In genomic region chr14:106556665-106557289, GRCh38 we compare ENCODE assay signal across 8 cellular contexts.
DNase-seq lines count a peak whose midpoint lies in the region; ATAC-seq, FAIRE-seq and TF ChIP-seq lines count a peak whose summit lies in the region.

No MANE protein-coding gene starts in this region.

- DNase-seq in H54 (ENCODE audit: insufficient read length, low spot score) (peak; percentile 16), NCI-H748 treated with DMSO at 0.1 percent for 48 hours (lab: John Stamatoyannopoulos, UW) (peak; percentile 20), activated T-cell treated with anti-CD3 and anti-CD28 coated beads for 1 hour (ENCODE audit: low read depth) (peak; percentile 75), kidney (peak; percentile 64), tibial artery (no peak), HCEC 1CT (no peak)
- peak; percentile 31 to 63 for DNase-seq in stimulated activated CD8-positive, alpha-beta memory T cell treated with anti-CD3 and anti-CD28 coated beads, Interleukin-7, amount 100 ng/mL, for 48 hours (ENCODE audit: extremely low read depth in 1 of 2, low read depth in 1 of 2)

- no peak overlapping the region for H3K4me3 ChIP-seq in kidney (ENCODE audit: low read length in 2 of 2)
- H3K4me3 ChIP-seq in tibial artery, result no peak overlapping the region

- intact Hi-C loops in kidney (cut with DNase I), result no loop called here
- intact Hi-C loops in tibial artery (cut with DNase I; ENCODE audit: low total_unique reads), result no loop called here

- H3K36me3 ChIP-seq in kidney (ENCODE audit: control insufficient read depth in 1 of 2, insufficient read depth in 2 of 2, low read length in 2 of 2), result no peaks in the 10 kb centered on the region
- H3K36me3 ChIP-seq in tibial artery, result no peaks in the 10 kb centered on the region

- ATAC-seq in HG02840 (IDR thresholded peaks at IDR 0.05; ENCODE audit: low FRiP score, unreplicated experiment), result no peak

- no peak for TF ChIP-seq POLR2A in H54 (IDR thresholded peaks at IDR 0.05; ENCODE audit: low read depth, low read length)

- H3K27ac ChIP-seq in kidney (ENCODE audit: low read depth in 2 of 2, low read length in 2 of 2) (no peak overlapping the region), tibial artery (no peak overlapping the region)

- no peak overlapping the region for H3K9ac ChIP-seq in kidney (ENCODE audit: low read length in 2 of 2)

- FAIRE-seq in H54 (lab: Jason Lieb, UNC) (no peak), kidney (lab: Jason Lieb, UNC) (no peak)

- H3K4me1 ChIP-seq in kidney (ENCODE audit: control insufficient read depth in 1 of 2, insufficient read depth in 1 of 2, low read depth in 1 of 2, low read length in 2 of 2) (no peaks in the 10 kb centered on the region), tibial artery (no peaks in the 10 kb centered on the region)

- H3K9me3 ChIP-seq in kidney (ENCODE audit: control insufficient read depth in 1 of 2, low read length in 2 of 2), result no peaks in the 10 kb centered on the region
- H3K9me3 ChIP-seq in tibial artery, result no peaks in the 10 kb centered on the region

- TF ChIP-seq CTCF in kidney (IDR thresholded peaks at IDR 0.05; ENCODE audit: borderline replicate concordance, extremely low read depth, insufficient read depth) (peak; percentile 36), tibial artery (IDR thresholded peaks at IDR 0.05) (peak in 1 of 2 experiments; percentile 6)

- no peaks in the 10 kb centered on the region for H3K27me3 ChIP-seq in tibial artery

Comparison
In these comparisons a context has a peak if more than half of its experiments do, and no peak if none do; other contexts are left out.
1. DNase-seq: peak in H54 (single experiment), NCI-H748 treated with DMSO at 0.1 percent for 48 hours (single experiment), activated T-cell treated with anti-CD3 and anti-CD28 coated beads for 1 hour (single experiment), kidney (single experiment) and stimulated activated CD8-positive, alpha-beta memory T cell treated with anti-CD3 and anti-CD28 coated beads, Interleukin-7, amount 100 ng/mL, for 48 hours (2 of 2); none in tibial artery (0 of 2) and HCEC 1CT (single experiment).